In genomic region chr15:47998523-47999113, GRCh38 we compare ENCODE assay signal across 17 cellular contexts.
DNase-seq lines count a peak whose midpoint lies in the region; ATAC-seq and TF ChIP-seq lines count a peak whose summit lies in the region.
"Had no signal": no experiment of that assay in that cellular context is flagged by ENCODE, and none has a peak within 500 bp of the region (broad histone marks: within the 10 kb centered on the region; RNA-seq: fewer than 3 reads in every experiment).

No MANE protein-coding gene starts in this region.

- no peak overlapping the region for H2BK120ac ChIP-seq in mesenchymal stem cell (ENCODE audit: low read depth, low read length)

- no peak overlapping the region for H3K4ac ChIP-seq in mesenchymal stem cell (ENCODE audit: low read depth in 1 of 2, low read length in 2 of 2)

- DNase-seq in DMS53 (lab: John Stamatoyannopoulos, UW) (peak; percentile 3), DMS53 treated with DMSO at 0.1 percent for 48 hours (lab: John Stamatoyannopoulos, UW; ENCODE audit: unreplicated experiment) (no peak), NOMO-1 treated with DMSO at 0.1 percent for 48 hours (lab: John Stamatoyannopoulos, UW; ENCODE audit: unreplicated experiment) (peak; percentile 83), amniotic epithelial cell (ENCODE audit: low read depth) (peak; percentile 7), mesenchymal stem cell (peak; percentile 7), anterior cingulate cortex (lab: John Stamatoyannopoulos, UW) (no peak), MM.1S (no peak)
- DNase-seq: DND-41, NCI-H1092, NCI-H146, NCI-H2029 treated with DMSO at 0.1 percent for 48 hours, NCI-H2171, NCI-H526, Right ventricle myocardium superior, SK-N-SH had no signal

- H3F3A ChIP-seq in MM.1S (ENCODE audit: insufficient read depth, low read length) = 0 out of 2 replicates have a peak, but pooled peaks cover 9% of the 10 kb centered on the region

- no peak overlapping the region for H3K14ac ChIP-seq in mesenchymal stem cell (ENCODE audit: low read length in 2 of 2)

- no peaks in the 10 kb centered on the region for H3K9me2 ChIP-seq in MM.1S (replicated peaks; ENCODE audit: insufficient read depth, low read length)
- H3K9me2 ChIP-seq: SK-N-SH had no signal

- TF ChIP-seq CTCF in MM.1S (IDR thresholded peaks at IDR 0.05; ENCODE audit: low read length) = no peak

- no peaks in the 10 kb centered on the region for H3K79me2 ChIP-seq in MM.1S (ENCODE audit: low read length)

- no peak overlapping the region for H2BK5ac ChIP-seq in mesenchymal stem cell (ENCODE audit: low read depth, low read length, poor library complexity, severe bottlenecking)

- H3K9me3 ChIP-seq in mesenchymal stem cell (ENCODE audit: control insufficient read depth, low read length) (no peaks in the 10 kb centered on the region), MM.1S (replicated peaks; ENCODE audit: insufficient read depth, low read length) (no peaks in the 10 kb centered on the region)
- H3K9me3 ChIP-seq: SK-N-SH had no signal

- no peak overlapping the region for H3K23ac ChIP-seq in mesenchymal stem cell (ENCODE audit: low read length in 2 of 2)

- H2BK12ac ChIP-seq in mesenchymal stem cell (ENCODE audit: low read length in 2 of 2) = no peak overlapping the region

- no peak overlapping the region for H4K8ac ChIP-seq in mesenchymal stem cell (ENCODE audit: low read length)

- H3K4me2 ChIP-seq in mesenchymal stem cell (ENCODE audit: low read length, poor library complexity, severe bottlenecking) = no peak overlapping the region
- H3K4me2 ChIP-seq in MM.1S (ENCODE audit: low read depth, low read length) = no peak overlapping the region
- H3K4me2 ChIP-seq: SK-N-SH had no signal

- no peak overlapping the region for H2AFZ ChIP-seq in mesenchymal stem cell (ENCODE audit: low read depth, low read length)
- H2AFZ ChIP-seq in MM.1S (ENCODE audit: low read length) = no peak overlapping the region

- H3K27me3 ChIP-seq in mesenchymal stem cell (ENCODE audit: control insufficient read depth in 1 of 2, insufficient read depth in 1 of 2, low read length in 2 of 2) = peaks cover 0 to 11% of the 10 kb centered on the region in 2 experiments
- H3K27me3 ChIP-seq in MM.1S (replicated peaks; ENCODE audit: insufficient read depth, low read length) = no peaks in the 10 kb centered on the region

- H3K36me3 ChIP-seq in mesenchymal stem cell (ENCODE audit: control insufficient read depth in 1 of 2, insufficient read depth in 2 of 2, low read depth in 1 of 2, low read length in 2 of 2) = no peaks in the 10 kb centered on the region
- H3K36me3 ChIP-seq in MM.1S (replicated peaks; ENCODE audit: insufficient read depth, low read length) = no peaks in the 10 kb centered on the region

- no peak overlapping the region for H3K27ac ChIP-seq in mesenchymal stem cell (ENCODE audit: low read length, poor library complexity, severe bottlenecking)
- H3K27ac ChIP-seq in MM.1S (ENCODE audit: low read length) = no peak overlapping the region
- H3K27ac ChIP-seq: 22Rv1 had no signal

- H3K4me1 ChIP-seq in mesenchymal stem cell (ENCODE audit: control insufficient read depth, insufficient read depth, low read depth, low read length) = no peaks in the 10 kb centered on the region
- peaks cover 16% of the 10 kb centered on the region for H3K4me1 ChIP-seq in MM.1S (ENCODE audit: low read length)

- ATAC-seq in HG03378 (IDR thresholded peaks at IDR 0.05; ENCODE audit: unreplicated experiment) = no peak

- no peak overlapping the region for H3K18ac ChIP-seq in mesenchymal stem cell (ENCODE audit: low read depth in 1 of 2, low read length in 2 of 2)

- H3K4me3 ChIP-seq in mesenchymal stem cell (ENCODE audit: insufficient read depth in 1 of 2, low read depth in 1 of 2, low read length in 2 of 2) (no peak overlapping the region), MM.1S (ENCODE audit: low read length) (no peak overlapping the region)

- no peaks in the 10 kb centered on the region for H3K79me1 ChIP-seq in mesenchymal stem cell (replicated peaks; ENCODE audit: low read length, poor library complexity, severe bottlenecking)

- no peak overlapping the region for H4K91ac ChIP-seq in mesenchymal stem cell (ENCODE audit: low read length)

- 100% methylated on average over 1 of the region's 2 CpGs for WGBS in mesenchymal stem cell

- no peaks in the 10 kb centered on the region for H4K20me1 ChIP-seq in MM.1S (ENCODE audit: insufficient read depth, low read length)

- H2BK15ac ChIP-seq in mesenchymal stem cell (ENCODE audit: low read depth, poor library complexity, severe bottlenecking) = no peak overlapping the region

- H3K9ac ChIP-seq in mesenchymal stem cell (ENCODE audit: low read length) (no peak overlapping the region), MM.1S (ENCODE audit: low read length) (no peak overlapping the region)
- H3K9ac ChIP-seq: SK-N-SH had no signal

- H2AK5ac ChIP-seq in mesenchymal stem cell (ENCODE audit: low read length, severe bottlenecking) = no peak overlapping the region

Comparison
In these comparisons a context has a peak if more than half of its experiments do, and no peak if none do; other contexts are left out.
1. DNase-seq: peak in DMS53 (single experiment), NOMO-1 treated with DMSO at 0.1 percent for 48 hours (single experiment), amniotic epithelial cell (single experiment) and mesenchymal stem cell (single experiment); none in DMS53 treated with DMSO at 0.1 percent for 48 hours (single experiment), anterior cingulate cortex (0 of 58) and MM.1S (single experiment).